Comparison of ENCODE assay signal across 13 cellular contexts in the genomic region with DNA sequence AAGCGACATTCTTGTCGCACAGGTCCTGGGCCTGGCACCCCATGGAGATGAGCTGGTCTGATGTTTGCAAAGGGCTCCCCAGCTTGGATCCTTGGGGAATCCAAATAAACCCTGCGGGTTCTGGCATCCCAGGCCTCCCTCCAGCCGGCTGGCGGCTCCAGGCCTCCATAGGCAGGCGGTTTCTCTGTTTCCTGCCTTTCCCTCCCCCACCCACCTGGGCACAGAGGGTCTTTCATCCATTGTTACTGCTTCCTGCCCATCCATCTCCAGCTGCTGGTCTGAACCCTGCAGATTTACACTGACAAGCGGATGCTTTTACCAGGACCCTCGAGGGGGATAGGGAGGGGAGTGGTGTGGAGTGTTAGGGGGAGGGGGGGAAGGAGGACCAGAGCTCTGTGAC. TPM values are rescaled to one million over a fixed set of nuclear protein-coding genes. Genes with fewer than 3 reads are reported as not detected.
A peak's percentile ranks its signal among the peaks of the same experiment; 100 is the strongest.
DNase-seq lines count a peak whose midpoint lies in the region; ATAC-seq, FAIRE-seq and TF ChIP-seq lines count a peak whose summit lies in the region.
"Had no signal": no experiment of that assay in that cellular context is flagged by ENCODE, and none has a peak within 500 bp of the region (broad histone marks: within the 10 kb centered on the region; RNA-seq: fewer than 3 reads in every experiment).

No MANE protein-coding gene starts in this region.

- DNase-seq in COLO668 (lab: John Stamatoyannopoulos, UW; ENCODE audit: unreplicated experiment): peak; percentile 89
- peak; percentile 76 for DNase-seq in NCI-H146 treated with DMSO at 0.1 percent for 48 hours (lab: John Stamatoyannopoulos, UW; ENCODE audit: unreplicated experiment)
- DNase-seq in astrocyte (ENCODE audit: low read depth): no peak
- DNase-seq in mesothelial cell of epicardium (ENCODE audit: low spot score in 2 of 2, unreplicated experiment in 2 of 2): no peak
- DNase-seq in activated T-cell treated with anti-CD3 and anti-CD28 coated beads, Interleukin-2, amount 50 U/mL, for 72 hours: no peak
- no peak for DNase-seq in omental fat pad (ENCODE audit: low spot score)
- no peak for DNase-seq in activated CD4-positive, alpha-beta T cell treated with anti-CD3 and anti-CD28 coated beads for 36 hours
- DNase-seq: activated CD4-positive, alpha-beta memory T cell treated with anti-CD3 and anti-CD28 coated beads, Interleukin-2, amount 10 ng/mL, durations not matched to agents 7 days and 5 days; naive B cell; NCI-H446; stimulated activated CD4-positive, alpha-beta T cell treated with anti-CD3 and anti-CD28 coated beads, Interleukin-12 subunit alpha, Interleukin-12 subunit beta, amount 100 ng/mL, for 4 hours had no signal

- no peaks in the 10 kb centered on the region for H3K79me2 ChIP-seq in astrocyte (ENCODE audit: insufficient read depth, low read length)
- H3K79me2 ChIP-seq: hepatocyte had no signal

- no peak overlapping the region for H3K4me2 ChIP-seq in astrocyte (ENCODE audit: low read length)
- H3K4me2 ChIP-seq: hepatocyte had no signal

- H3K4me1 Mint-ChIP-seq in astrocyte (ENCODE audit: low read depth, unreplicated experiment): peaks cover 16% of the 10 kb centered on the region
- H3K4me1 Mint-ChIP-seq in mesothelial cell of epicardium: peaks cover 66% of the 10 kb centered on the region
- H3K4me1 Mint-ChIP-seq in activated T-cell treated with anti-CD3 and anti-CD28 coated beads, Interleukin-2, amount 50 U/mL, for 72 hours (ENCODE audit: low read depth): peaks cover 85% of the 10 kb centered on the region
- peaks cover 92% of the 10 kb centered on the region for H3K4me1 Mint-ChIP-seq in activated CD4-positive, alpha-beta T cell treated with anti-CD3 and anti-CD28 coated beads for 36 hours

- no peak for ATAC-seq in GM19328 (IDR thresholded peaks at IDR 0.05; ENCODE audit: unreplicated experiment)
- no peak for ATAC-seq in activated T-cell treated with anti-CD3 and anti-CD28 coated beads, Interleukin-2, amount 50 U/mL, for 72 hours (replicated peaks in 1 of 2)
- ATAC-seq in omental fat pad (ENCODE audit: low FRiP score): no peak
- ATAC-seq in activated CD4-positive, alpha-beta T cell treated with anti-CD3 and anti-CD28 coated beads for 36 hours: no peak

- POLR2A ChIA-PET in activated CD4-positive, alpha-beta T cell treated with anti-CD3 and anti-CD28 coated beads for 36 hours (lab: Charles Lee): interaction anchor here (0.6 kb wide), 1 partner anchor 555 kb away, joined by 4 read pairs; no protein-coding TSS in a partner anchor

- H3K9ac ChIP-seq in astrocyte (ENCODE audit: low read length): no peak overlapping the region

- H3K27ac ChIP-seq in astrocyte (ENCODE audit: low read depth, low read length): no peak overlapping the region
- H3K27ac ChIP-seq: hepatocyte had no signal

- H3K4me3 Mint-ChIP-seq in astrocyte (ENCODE audit: unreplicated experiment) (no peak overlapping the region), mesothelial cell of epicardium (no peak overlapping the region)
- no peak overlapping the region for H3K4me3 Mint-ChIP-seq in activated T-cell treated with anti-CD3 and anti-CD28 coated beads, Interleukin-2, amount 50 U/mL, for 72 hours
- no peak overlapping the region for H3K4me3 Mint-ChIP-seq in activated CD4-positive, alpha-beta T cell treated with anti-CD3 and anti-CD28 coated beads for 36 hours
- H3K4me3 Mint-ChIP-seq: activated CD4-positive, alpha-beta memory T cell treated with anti-CD3 and anti-CD28 coated beads, Interleukin-2, amount 10 ng/mL, durations not matched to agents 7 days and 5 days had no signal

- H3K36me3 ChIP-seq in astrocyte (ENCODE audit: insufficient read depth, low read length): no peaks in the 10 kb centered on the region

- no peaks in the 10 kb centered on the region for H4K20me1 ChIP-seq in astrocyte (ENCODE audit: insufficient read depth, low read length)

- no peaks in the 10 kb centered on the region for H3K9me3 Mint-ChIP-seq in astrocyte (ENCODE audit: unreplicated experiment)
- H3K9me3 Mint-ChIP-seq in mesothelial cell of epicardium: no peaks in the 10 kb centered on the region
- H3K9me3 Mint-ChIP-seq in activated T-cell treated with anti-CD3 and anti-CD28 coated beads, Interleukin-2, amount 50 U/mL, for 72 hours: no peaks in the 10 kb centered on the region
- no peaks in the 10 kb centered on the region for H3K9me3 Mint-ChIP-seq in activated CD4-positive, alpha-beta T cell treated with anti-CD3 and anti-CD28 coated beads for 36 hours (ENCODE audit: low read depth)
- H3K9me3 Mint-ChIP-seq: activated CD4-positive, alpha-beta memory T cell treated with anti-CD3 and anti-CD28 coated beads, Interleukin-2, amount 10 ng/mL, durations not matched to agents 7 days and 5 days; naive B cell had no signal

- no peak overlapping the region for H3K4me3 ChIP-seq in astrocyte (ENCODE audit: insufficient read depth, low read depth, low read length)
- H3K4me3 ChIP-seq: hepatocyte had no signal

- H3K36me3 Mint-ChIP-seq in astrocyte (ENCODE audit: low read depth, unreplicated experiment) (no peaks in the 10 kb centered on the region), mesothelial cell of epicardium (no peaks in the 10 kb centered on the region)
- no peaks in the 10 kb centered on the region for H3K36me3 Mint-ChIP-seq in activated T-cell treated with anti-CD3 and anti-CD28 coated beads, Interleukin-2, amount 50 U/mL, for 72 hours (ENCODE audit: insufficient read depth in 2 of 2)
- no peaks in the 10 kb centered on the region for H3K36me3 Mint-ChIP-seq in activated CD4-positive, alpha-beta T cell treated with anti-CD3 and anti-CD28 coated beads for 36 hours (ENCODE audit: low read depth)
- H3K36me3 Mint-ChIP-seq: naive B cell had no signal

- H3K9me3 ChIP-seq in astrocyte (ENCODE audit: insufficient read depth, low read depth, low read length): no peaks in the 10 kb centered on the region

- CTCF ChIA-PET in activated CD4-positive, alpha-beta T cell treated with anti-CD3 and anti-CD28 coated beads for 36 hours (lab: Charles Lee): interaction anchor here (0.7 to 2.4 kb wide), 10 partner anchors 16 to 59 kb away, joined by 3 to 10 read pairs (median 4); no protein-coding TSS in a partner anchor

- TF ChIP-seq CTCF in astrocyte (IDR thresholded peaks at IDR 0.05; ENCODE audit: insufficient read depth, low read depth, low read length) (no peak), mesothelial cell of epicardium (IDR thresholded peaks at IDR 0.05; ENCODE audit: unreplicated experiment) (no peak), omental fat pad (IDR thresholded peaks at IDR 0.05) (no peak)

- H2AFZ ChIP-seq in astrocyte (ENCODE audit: low read depth, low read length): peak overlapping the region; percentile 22
- H2AFZ ChIP-seq: hepatocyte had no signal

- FAIRE-seq in astrocyte (lab: Jason Lieb, UNC): no peak

- H3K27ac Mint-ChIP-seq in astrocyte (ENCODE audit: unreplicated experiment) (no peak overlapping the region), mesothelial cell of epicardium (peak overlapping the region; percentile 85)
- H3K27ac Mint-ChIP-seq in activated T-cell treated with anti-CD3 and anti-CD28 coated beads, Interleukin-2, amount 50 U/mL, for 72 hours: no peak overlapping the region
- no peak overlapping the region for H3K27ac Mint-ChIP-seq in activated CD4-positive, alpha-beta T cell treated with anti-CD3 and anti-CD28 coated beads for 36 hours
- H3K27ac Mint-ChIP-seq: activated CD4-positive, alpha-beta memory T cell treated with anti-CD3 and anti-CD28 coated beads, Interleukin-2, amount 10 ng/mL, durations not matched to agents 7 days and 5 days had no signal

- H3K27me3 Mint-ChIP-seq in astrocyte (ENCODE audit: low read depth, unreplicated experiment) (peaks cover 14% of the 10 kb centered on the region), mesothelial cell of epicardium (ENCODE audit: low read depth) (no peaks in the 10 kb centered on the region)
- H3K27me3 Mint-ChIP-seq in activated T-cell treated with anti-CD3 and anti-CD28 coated beads, Interleukin-2, amount 50 U/mL, for 72 hours (ENCODE audit: low read depth): no peaks in the 10 kb centered on the region
- no peaks in the 10 kb centered on the region for H3K27me3 Mint-ChIP-seq in activated CD4-positive, alpha-beta T cell treated with anti-CD3 and anti-CD28 coated beads for 36 hours
- H3K27me3 Mint-ChIP-seq: activated CD4-positive, alpha-beta memory T cell treated with anti-CD3 and anti-CD28 coated beads, Interleukin-2, amount 10 ng/mL, durations not matched to agents 7 days and 5 days; naive B cell had no signal

- H3K27me3 ChIP-seq in astrocyte (ENCODE audit: insufficient read depth, low read length): no peaks in the 10 kb centered on the region
- H3K27me3 ChIP-seq: hepatocyte had no signal

- H3K4me1 ChIP-seq in astrocyte (ENCODE audit: insufficient read depth, low read length): peaks cover 5% of the 10 kb centered on the region

- intact Hi-C loops in activated CD4-positive, alpha-beta T cell treated with anti-CD3 and anti-CD28 coated beads for 36 hours (cut with DNase I, micrococcal nuclease): no loop called here

RNA-seq across cellular contexts. Expression of gene ID3, which starts 39.1 kb away (rescaled TPM):
- total RNA-seq in astrocyte (91.4 and 94.3 TPM in 2 replicates), mesothelial cell of epicardium (456 to 487 TPM (median 468 TPM) in 3 replicates), omental fat pad (100 to 1,000 TPM; 134 to 322 (median 179) TPM)
- 10 to 100 TPM; 32.3 to 37.2 TPM for total RNA-seq in activated T-cell treated with anti-CD3 and anti-CD28 coated beads, Interleukin-2, amount 50 U/mL, for 72 hours
- total RNA-seq in activated CD4-positive, alpha-beta T cell treated with anti-CD3 and anti-CD28 coated beads for 36 hours: 10 to 100 TPM; 42.6 to 43.9 TPM

Comparison
In these comparisons a context has a peak if more than half of its experiments do, and no peak if none do; other contexts are left out.
1. DNase-seq: peak in COLO668 (single experiment) and NCI-H146 treated with DMSO at 0.1 percent for 48 hours (single experiment); none in astrocyte (single experiment), mesothelial cell of epicardium (0 of 2), activated T-cell treated with anti-CD3 and anti-CD28 coated beads, Interleukin-2, amount 50 U/mL, for 72 hours (0 of 2), omental fat pad (single experiment) and activated CD4-positive, alpha-beta T cell treated with anti-CD3 and anti-CD28 coated beads for 36 hours (single experiment).